Comparison of ENCODE assay signal across 13 cellular contexts in genomic region chr17:82399030-82399429, GRCh38. TPM values are rescaled to one million over a fixed set of nuclear protein-coding genes. Genes with fewer than 3 reads are reported as not detected.
A peak's percentile ranks its signal among the peaks of the same experiment; 100 is the strongest.
DNase-seq lines count a peak whose midpoint lies in the region; ATAC-seq and TF ChIP-seq lines count a peak whose summit lies in the region.
"Had no signal": no experiment of that assay in that cellular context is flagged by ENCODE, and none has a peak within 500 bp of the region (broad histone marks: within the 10 kb centered on the region; RNA-seq: fewer than 3 reads in every experiment).

No MANE protein-coding gene starts in this region.

- CTCF ChIA-PET in OCI-LY7 (lab: Charles Lee; ENCODE audit: unreplicated experiment) = no interaction called here

- no peak for TF ChIP-seq CTCF in heart left ventricle (IDR thresholded peaks at IDR 0.05)
- TF ChIP-seq CTCF in OCI-LY7 (conservative IDR thresholded peaks at IDR 0.05; ENCODE audit: low read length) = no peak

- H4K20me1 ChIP-seq in OCI-LY7 (ENCODE audit: insufficient read depth, low read length) = no peaks in the 10 kb centered on the region

- H3K79me2 ChIP-seq in OCI-LY7 (ENCODE audit: insufficient read depth, low read depth, low read length) = no peaks in the 10 kb centered on the region

- H3K4me1 ChIP-seq in heart left ventricle (peaks cover 0 to 27% (median 1%) of the 10 kb centered on the region in 12 donors), subcutaneous abdominal adipose tissue (ENCODE audit: control insufficient read depth in 5 of 5, insufficient read depth in 5 of 5, low read length in 5 of 5) (peaks cover 4 to 27% (median 25%) of the 10 kb centered on the region in 5 donors), OCI-LY7 (ENCODE audit: insufficient read depth, low read length, poor library complexity, severe bottlenecking) (peaks cover 29% of the 10 kb centered on the region)
- H3K4me1 ChIP-seq: thyroid gland had no signal

- H3K36me3 ChIP-seq in H7 (replicated peaks; ENCODE audit: control insufficient read depth, insufficient read depth, low read length) (no peaks in the 10 kb centered on the region; the same call in 1 of the 2 replicates), heart left ventricle (peaks cover 0 to 31% (median 18%) of the 10 kb centered on the region in 9 donors), subcutaneous abdominal adipose tissue (ENCODE audit: control insufficient read depth in 5 of 5, insufficient read depth in 5 of 5, low read length in 5 of 5) (peaks cover 0 to 18% (median 16%) of the 10 kb centered on the region in 5 donors), OCI-LY7 (ENCODE audit: insufficient read depth, low read length) (peaks cover 36% of the 10 kb centered on the region)

- H3K27me3 ChIP-seq in H7 (ENCODE audit: control insufficient read depth, insufficient read depth, low read length) = no peaks in the 10 kb centered on the region
- no peaks in the 10 kb centered on the region for H3K27me3 ChIP-seq in heart left ventricle
- H3K27me3 ChIP-seq in subcutaneous abdominal adipose tissue (ENCODE audit: control insufficient read depth in 5 of 5, insufficient read depth in 4 of 5, low read length in 5 of 5) = no peaks in the 10 kb centered on the region
- H3K27me3 ChIP-seq: thyroid gland had no signal

- H3K4me2 ChIP-seq in OCI-LY7 (ENCODE audit: low read length) = no peak overlapping the region

- no peaks in the 10 kb centered on the region for H3K9me3 ChIP-seq in heart left ventricle
- H3K9me3 ChIP-seq in subcutaneous abdominal adipose tissue (ENCODE audit: control insufficient read depth in 5 of 5, low read length in 5 of 5) = no peaks in the 10 kb centered on the region
- no peaks in the 10 kb centered on the region for H3K9me3 ChIP-seq in OCI-LY7 (ENCODE audit: low read length)
- H3K9me3 ChIP-seq: thyroid gland had no signal

- intact Hi-C loops in heart left ventricle (cut with DNase I) (no loop called here), OCI-LY7 (cut with micrococcal nuclease; ENCODE audit: unreplicated experiment) (no loop called here)

- H2AFZ ChIP-seq in OCI-LY7 (ENCODE audit: low read length) = no peak overlapping the region

- POLR2A ChIA-PET in OCI-LY7 (lab: Charles Lee) = interaction anchor here (1.1 kb wide), 1 partner anchor 28 kb away, joined by 3 read pairs; no protein-coding TSS in a partner anchor

- no peak for TF ChIP-seq POLR2A in heart left ventricle (IDR thresholded peaks at IDR 0.05)

- no peak overlapping the region for H3K9ac ChIP-seq in subcutaneous abdominal adipose tissue (ENCODE audit: low read length in 5 of 5)

- DNase-seq in H7 (peak; percentile 62), heart left ventricle (peak in 3 of 5 donors; percentile 38 to 72 (median 65)), LoVo (ENCODE audit: low spot score) (no peak), KG1 (lab: John Stamatoyannopoulos, UW) (no peak), OCI-LY7 (ENCODE audit: low spot score) (no peak)
- DNase-seq: activated CD4-positive, alpha-beta T cell treated with anti-CD3 and anti-CD28 coated beads for 36 hours; activated naive CD4-positive, alpha-beta T cell treated with anti-CD3 and anti-CD28 coated beads, Interleukin-2, amount 10 ng/mL, durations not matched to agents 7 days and 5 days; thyroid gland had no signal

- H3K4me3 ChIP-seq in H7 (ENCODE audit: insufficient read depth, low read depth, low read length) = no peak overlapping the region
- no peak overlapping the region for H3K4me3 ChIP-seq in heart left ventricle
- no peak overlapping the region for H3K4me3 ChIP-seq in subcutaneous abdominal adipose tissue (ENCODE audit: low read depth in 1 of 5, low read length in 5 of 5)
- no peak overlapping the region for H3K4me3 ChIP-seq in OCI-LY7 (ENCODE audit: low read depth, low read length, poor library complexity, severe bottlenecking)
- H3K4me3 ChIP-seq: thyroid gland had no signal

- ATAC-seq in SK-N-SH treated with all-trans-retinoic acid at 6 μM for 48 hours (peak; percentile 88), heart left ventricle (peak; percentile 47 to 60 (median 48)), GM21528 (IDR thresholded peaks at IDR 0.05; ENCODE audit: low FRiP score, unreplicated experiment) (no peak)
- ATAC-seq: activated CD4-positive, alpha-beta T cell treated with anti-CD3 and anti-CD28 coated beads for 36 hours had no signal

- WGBS in heart left ventricle, 4 donors = 66 to 74% (median 73%) methylated on average over 14 of the region's 14 CpGs

- BruUV-seq in OCI-LY7 (replicated peaks; lab: Mats Ljungman, UMichigan) = no TSS peak

- no peaks in the 10 kb centered on the region for H3K9me2 ChIP-seq in OCI-LY7 (ENCODE audit: insufficient read depth, low read length)

- peak overlapping the region in 4 of 12 donors; percentile 2 to 38 (median 14) for H3K27ac ChIP-seq in heart left ventricle
- peak overlapping the region; percentile 2 for H3K27ac ChIP-seq in subcutaneous abdominal adipose tissue (ENCODE audit: low read depth, low read length)
- H3K27ac ChIP-seq in OCI-LY7 (ENCODE audit: low read depth, low read length, poor library complexity, severe bottlenecking) = no peak overlapping the region
- H3K27ac ChIP-seq: epithelial cell of prostate, thyroid gland had no signal

TF ChIP-seq in SK-N-SH treated with all-trans-retinoic acid at 6 μM for 48 hours, 23 proteins besides CTCF, POLR2A, EP300 and RAD21:
- no peak for TF ChIP-seq ZNF70 (CRISPR knock-in tag; IDR thresholded peaks at IDR 0.05)
- TF ChIP-seq TCF4 (CRISPR knock-in tag; IDR thresholded peaks at IDR 0.05; ENCODE audit: borderline replicate concordance) = peak; percentile 87
- TF ChIP-seq TSHZ2 (CRISPR knock-in tag; IDR thresholded peaks at IDR 0.05) = 0 out of 2 replicates have a peak, but pooled peaks have one; percentile 41

RNA-seq across cellular contexts. Expression of gene HEXD, which starts 19.1 kb away (rescaled TPM):
- 16.6 and 24.6 TPM in 2 replicates for total RNA-seq in H7 (2014; rRNA removed; shearing (Covaris generic))
- total RNA-seq in heart left ventricle (10 to 100 TPM in 8 of 9 donors, 1 to 10 TPM in 1; 9.9 to 20.2 (median 15.1) TPM), OCI-LY7 (2022) (87.9 and 94.7 TPM in 2 replicates)
- polyA plus RNA-seq in heart left ventricle = 10 to 100 TPM; 11.5 to 24.1 TPM
- 88.8 and 93.2 TPM in 2 replicates for total RNA-seq in OCI-LY7 (2014; rRNA removed; shearing (Covaris generic))

RNA-seq across cellular contexts. Expression of gene OGFOD3, which starts 19.4 kb away (rescaled TPM):
- total RNA-seq in H7 (2014; rRNA removed; shearing (Covaris generic)) = 26.2 and 28.6 TPM in 2 replicates
- total RNA-seq in heart left ventricle = 10 to 100 TPM; 23.3 to 38.5 (median 31.4) TPM
- polyA plus RNA-seq in heart left ventricle = 10 to 100 TPM; 22.6 to 25.5 TPM
- total RNA-seq in OCI-LY7 (2014; rRNA removed; shearing (Covaris generic)) = 46.9 and 55.6 TPM in 2 replicates
- 65.2 and 80.8 TPM in 2 replicates for total RNA-seq in OCI-LY7 (2022)

RNA-seq across cellular contexts. Expression of gene UTS2R, which starts 27.5 kb away (rescaled TPM):
- not detected in 2 replicates for total RNA-seq in H7 (2014; rRNA removed; shearing (Covaris generic))
- total RNA-seq in heart left ventricle (10 to 100 TPM in 1 of 9 donors, 1 to 10 TPM in 6, under 1 TPM in 2; 0.58 to 21.9 (median 1.7) TPM), OCI-LY7 (2022) (34.9 and 36.3 TPM in 2 replicates)
- under 1 TPM; 0.11 TPM for polyA plus RNA-seq in heart left ventricle
- total RNA-seq in OCI-LY7 (2014; rRNA removed; shearing (Covaris generic)) = 11.9 and 17.4 TPM in 2 replicates
- total RNA-seq: activated CD4-positive, alpha-beta T cell treated with anti-CD3 and anti-CD28 coated beads for 36 hours; M059J had no signal

RNA-seq across cellular contexts. Expression of gene TEX19, which starts 40.0 kb away (rescaled TPM):
- 1.1 and 1.9 TPM in 2 replicates for total RNA-seq in H7 (2014; rRNA removed; shearing (Covaris generic))
- total RNA-seq in heart left ventricle (not detected), OCI-LY7 (2022) (1.8 and 2.0 TPM in 2 replicates)
- polyA plus RNA-seq in heart left ventricle = not detected
- total RNA-seq in OCI-LY7 (2014; rRNA removed; shearing (Covaris generic)) = 2.6 and 3.4 TPM in 2 replicates
- total RNA-seq: activated CD4-positive, alpha-beta T cell treated with anti-CD3 and anti-CD28 coated beads for 36 hours had no signal

RNA-seq across cellular contexts. Expression of gene CYBC1, which starts 51.5 kb away (rescaled TPM):
- total RNA-seq in H7 (2014; rRNA removed; shearing (Covaris generic)) = 62.8 and 76.1 TPM in 2 replicates
- total RNA-seq in heart left ventricle (10 to 100 TPM; 20.1 to 82.1 (median 25.4) TPM), OCI-LY7 (2022) (679 and 701 TPM in 2 replicates)
- polyA plus RNA-seq in heart left ventricle = 10 to 100 TPM; 17.3 to 41.1 TPM
- 424 and 470 TPM in 2 replicates for total RNA-seq in OCI-LY7 (2014; rRNA removed; shearing (Covaris generic))

Comparison
In these comparisons a context has a peak if more than half of its experiments do, and no peak if none do; other contexts are left out.
1. DNase-seq: peak in H7 (single experiment) and heart left ventricle (3 of 5); none in LoVo (single experiment), KG1 (single experiment) and OCI-LY7 (single experiment).